ENCODE assay signal across 15 cellular contexts in the genomic region with DNA sequence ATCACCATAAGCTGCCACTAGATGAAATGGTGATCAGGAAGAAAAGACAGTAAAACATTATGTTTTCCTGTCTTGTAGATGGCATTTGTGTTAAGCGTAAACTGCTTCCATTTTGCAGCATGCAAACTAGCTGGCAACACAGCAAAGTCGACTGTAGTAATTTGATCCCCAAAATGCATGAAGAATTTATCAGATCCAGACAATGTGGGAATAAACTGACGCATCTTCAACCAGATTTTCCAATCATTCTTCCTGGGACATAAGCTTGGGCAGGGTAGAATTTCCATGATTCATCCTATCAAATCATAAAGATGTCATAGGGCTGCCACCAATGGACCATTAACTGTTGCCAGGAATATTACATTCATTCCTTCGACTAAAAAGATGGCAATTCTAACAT.
DNase-seq lines count a peak whose midpoint lies in the region; ATAC-seq and TF ChIP-seq lines count a peak whose summit lies in the region.
"Had no signal": no experiment of that assay in that cellular context is flagged by ENCODE, and none has a peak within 500 bp of the region (broad histone marks: within the 10 kb centered on the region; RNA-seq: fewer than 3 reads in every experiment).

No MANE protein-coding gene starts in this region.

- H3K9me3 Mint-ChIP-seq in mesothelial cell of epicardium: peaks cover 11% of the 10 kb centered on the region

- no peak for TF ChIP-seq CTCF in AG09319 (IDR thresholded peaks at IDR 0.05; ENCODE audit: low read depth, low read length)
- no peak for TF ChIP-seq CTCF in foreskin fibroblast (IDR thresholded peaks at IDR 0.05; ENCODE audit: low read depth, low read length)
- TF ChIP-seq CTCF in mesothelial cell of epicardium (IDR thresholded peaks at IDR 0.05; ENCODE audit: unreplicated experiment): no peak

- H3K36me3 Mint-ChIP-seq in mesothelial cell of epicardium: peaks cover 7% of the 10 kb centered on the region
- H3K36me3 Mint-ChIP-seq: CD4-positive, CD25-positive, alpha-beta regulatory T cell had no signal

- no peak overlapping the region for H3K4me3 ChIP-seq in foreskin fibroblast (ENCODE audit: low read depth in 1 of 2, low read length in 2 of 2)
- H3K4me3 ChIP-seq: BLaER1 treated with 17β-estradiol and CSF1 and Interleukin-3, amounts not matched to agents 10 nM and 100 nM had no signal

- no peak overlapping the region for H3K27ac Mint-ChIP-seq in mesothelial cell of epicardium
- H3K27ac Mint-ChIP-seq: CD4-positive, CD25-positive, alpha-beta regulatory T cell had no signal

- ATAC-seq in SK-N-SH treated with all-trans-retinoic acid at 6 μM for 48 hours (peak; percentile 76), HG03457 (IDR thresholded peaks at IDR 0.05; ENCODE audit: unreplicated experiment) (no peak)

- H3K27me3 Mint-ChIP-seq in mesothelial cell of epicardium (ENCODE audit: low read depth): no peaks in the 10 kb centered on the region

- H3K4me1 Mint-ChIP-seq in mesothelial cell of epicardium: peaks cover 24% of the 10 kb centered on the region
- H3K4me1 Mint-ChIP-seq: CD4-positive, CD25-positive, alpha-beta regulatory T cell had no signal

- no peak overlapping the region for H3K4me3 Mint-ChIP-seq in mesothelial cell of epicardium
- H3K4me3 Mint-ChIP-seq: CD4-positive, CD25-positive, alpha-beta regulatory T cell; H9 had no signal

- peak; percentile 8 for DNase-seq in AG09319 (ENCODE audit: extremely low read depth, low read depth)
- DNase-seq in LHCN-M2 (ENCODE audit: low read depth): peak; percentile 29
- DNase-seq in foreskin fibroblast: peak; percentile 9 to 58
- DNase-seq in mesothelial cell of epicardium (ENCODE audit: low spot score in 2 of 2, unreplicated experiment in 2 of 2): no peak
- DNase-seq in stimulated activated CD4-positive, alpha-beta T cell treated with anti-CD3 and anti-CD28 coated beads, Interleukin-12 subunit alpha, Interleukin-12 subunit beta, amount 100 ng/mL, for 4 hours: no peak
- no peak for DNase-seq in hippocampal formation (lab: John Stamatoyannopoulos, UW)
- DNase-seq: CD4-positive, CD25-positive, alpha-beta regulatory T cell; DMS53; GF-D8; GOT3; H9; IMR-90 had no signal

TF ChIP-seq in SK-N-SH treated with all-trans-retinoic acid at 6 μM for 48 hours, 23 proteins besides CTCF, POLR2A, EP300 and RAD21:
- TF ChIP-seq, protein P1, sequence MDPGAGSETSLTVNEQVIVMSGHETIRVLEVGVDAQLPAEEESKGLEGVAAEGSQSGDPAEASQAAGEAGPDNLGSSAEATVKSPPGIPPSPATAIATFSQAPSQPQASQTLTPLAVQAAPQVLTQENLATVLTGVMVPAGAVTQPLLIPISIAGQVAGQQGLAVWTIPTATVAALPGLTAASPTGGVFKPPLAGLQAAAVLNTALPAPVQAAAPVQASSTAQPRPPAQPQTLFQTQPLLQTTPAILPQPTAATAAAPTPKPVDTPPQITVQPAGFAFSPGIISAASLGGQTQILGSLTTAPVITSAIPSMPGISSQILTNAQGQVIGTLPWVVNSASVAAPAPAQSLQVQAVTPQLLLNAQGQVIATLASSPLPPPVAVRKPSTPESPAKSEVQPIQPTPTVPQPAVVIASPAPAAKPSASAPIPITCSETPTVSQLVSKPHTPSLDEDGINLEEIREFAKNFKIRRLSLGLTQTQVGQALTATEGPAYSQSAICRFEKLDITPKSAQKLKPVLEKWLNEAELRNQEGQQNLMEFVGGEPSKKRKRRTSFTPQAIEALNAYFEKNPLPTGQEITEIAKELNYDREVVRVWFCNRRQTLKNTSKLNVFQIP (CRISPR knock-in tag; IDR thresholded peaks at IDR 0.05; ENCODE audit: borderline replicate concordance, low read depth): 0 out of 2 replicates have a peak, but pooled peaks have one; percentile 15
- TF ChIP-seq BACH2 (CRISPR knock-in tag; IDR thresholded peaks at IDR 0.05; ENCODE audit: borderline replicate concordance) (no peak), ZC3H10 (CRISPR knock-in tag; IDR thresholded peaks at IDR 0.05) (no peak), CSDC2 (CRISPR knock-in tag; IDR thresholded peaks at IDR 0.05) (no peak), ZNF8 (CRISPR knock-in tag; IDR thresholded peaks at IDR 0.05) (no peak), OSR1 (CRISPR knock-in tag; IDR thresholded peaks at IDR 0.05) (no peak)

Comparison
In these comparisons a context has a peak if more than half of its experiments do, and no peak if none do; other contexts are left out.
1. DNase-seq: peak in AG09319 (single experiment), LHCN-M2 (single experiment) and foreskin fibroblast (2 of 2); none in mesothelial cell of epicardium (0 of 2), stimulated activated CD4-positive, alpha-beta T cell treated with anti-CD3 and anti-CD28 coated beads, Interleukin-12 subunit alpha, Interleukin-12 subunit beta, amount 100 ng/mL, for 4 hours (single experiment) and hippocampal formation (0 of 2).